In genomic region chr1:104733866-104734265, GRCh38 we compare ENCODE assay signal across 16 cellular contexts.
DNase-seq lines count a peak whose midpoint lies in the region; ATAC-seq lines count a peak whose summit lies in the region.
"Had no signal": no experiment of that assay in that cellular context is flagged by ENCODE, and none has a peak within 500 bp of the region (broad histone marks: within the 10 kb centered on the region; RNA-seq: fewer than 3 reads in every experiment).

No MANE protein-coding gene starts in this region.

- no peaks in the 10 kb centered on the region for H3K79me2 ChIP-seq in GM23248 (ENCODE audit: insufficient read depth)

- no peak overlapping the region for H3K4me3 ChIP-seq in GM23248
- H3K4me3 ChIP-seq: A549 had no signal

- in situ Hi-C loops in GM23248 (cut with MboI), result no loop called here

- H3K27me3 ChIP-seq in GM23248 (replicated peaks; ENCODE audit: insufficient read depth), result no peaks in the 10 kb centered on the region

- DNase-seq in NCI-H1417 (lab: John Stamatoyannopoulos, UW), result peak in 2 of 3 experiments; percentile 17 to 73
- DNase-seq in NCI-H1417 treated with DMSO at 0.1 percent for 48 hours (lab: John Stamatoyannopoulos, UW), result no peak
- DNase-seq in NCI-H146 (lab: John Stamatoyannopoulos, UW), result peak; percentile 37
- peak; percentile 28 for DNase-seq in NCI-H748 treated with DMSO at 0.1 percent for 48 hours (lab: John Stamatoyannopoulos, UW)
- no peak for DNase-seq in NCI-H774 (lab: John Stamatoyannopoulos, UW)
- no peak for DNase-seq in GM23248
- DNase-seq: AML-193; Caco-2; CD4-positive, alpha-beta T cell; GDM1; H9 had no signal

- 33 to 52% methylated on average over 1 of the region's 1 CpG for WGBS in GM23248 (ENCODE audit: low coverage in 1 of 2, low lambda C conversion rate in 2 of 2, missing lambda C conversion rate in 2 of 2), 2 experiments

- H3K4me1 ChIP-seq in GM23248 (ENCODE audit: insufficient read depth), result no peaks in the 10 kb centered on the region
- H3K4me1 ChIP-seq: A549, Caco-2 had no signal

- H4K20me1 ChIP-seq in GM23248 (ENCODE audit: insufficient read depth), result no peaks in the 10 kb centered on the region

- no peak overlapping the region for H3K9ac ChIP-seq in GM23248

- H2AFZ ChIP-seq in GM23248, result no peak overlapping the region

- no peaks in the 10 kb centered on the region for H3K9me3 ChIP-seq in GM23248 (ENCODE audit: low read depth)
- H3K9me3 ChIP-seq: A549, Caco-2 had no signal

- H3K4me2 ChIP-seq in GM23248 (ENCODE audit: unreplicated experiment), result no peak overlapping the region
- H3K4me2 ChIP-seq: A549 had no signal

- no peaks in the 10 kb centered on the region for H3K36me3 ChIP-seq in GM23248 (ENCODE audit: low read depth)

- no peak for ATAC-seq in GM21381 (IDR thresholded peaks at IDR 0.05; ENCODE audit: unreplicated experiment)
- ATAC-seq: A549, HepG2 had no signal

- H3F3A ChIP-seq in GM23248 (ENCODE audit: insufficient read depth), result no peaks in the 10 kb centered on the region

- no peak overlapping the region for H3K27ac ChIP-seq in GM23248
- H3K27ac ChIP-seq: 22Rv1, A549, C4-2B had no signal

- H3K9me2 ChIP-seq in GM23248 (ENCODE audit: insufficient read depth), result no peaks in the 10 kb centered on the region

Comparison
In these comparisons a context has a peak if more than half of its experiments do, and no peak if none do; other contexts are left out.
1. DNase-seq: peak in NCI-H1417 (2 of 3), NCI-H146 (single experiment) and NCI-H748 treated with DMSO at 0.1 percent for 48 hours (single experiment); none in NCI-H1417 treated with DMSO at 0.1 percent for 48 hours (single experiment), NCI-H774 (single experiment) and GM23248 (single experiment).